ENCODE assay signal across 10 cellular contexts in genomic region chr9:106916491-106917235, GRCh38. TPM values are rescaled to one million over a fixed set of nuclear protein-coding genes. Genes with fewer than 3 reads are reported as not detected.
A peak's percentile ranks its signal among the peaks of the same experiment; 100 is the strongest.
DNase-seq lines count a peak whose midpoint lies in the region; ATAC-seq and FAIRE-seq lines count a peak whose summit lies in the region.
"Had no signal": no experiment of that assay in that cellular context is flagged by ENCODE, and none has a peak within 500 bp of the region (broad histone marks: within the 10 kb centered on the region; RNA-seq: fewer than 3 reads in every experiment).

No MANE protein-coding gene starts in this region.

- H3K4me1 ChIP-seq in small intestine (ENCODE audit: control insufficient read depth in 2 of 2, insufficient read depth in 1 of 2, low read depth in 1 of 2, low read length in 1 of 2): peaks cover 6 to 13% of the 10 kb centered on the region in 2 donors

- H3K4me3 ChIP-seq in small intestine (ENCODE audit: low read depth in 1 of 2, low read length in 2 of 2): no peak overlapping the region

- H3K9me3 ChIP-seq in small intestine (ENCODE audit: control insufficient read depth, low read depth): no peaks in the 10 kb centered on the region

- H3K36me3 Mint-ChIP-seq in activated CD8-positive, alpha-beta memory T cell treated with anti-CD3 and anti-CD28 coated beads, Interleukin-2, amount 10 ng/mL, durations not matched to agents 7 days and 5 days: no peaks in the 10 kb centered on the region

- H3K27me3 ChIP-seq in small intestine (ENCODE audit: control insufficient read depth in 2 of 2, insufficient read depth in 2 of 2, low read length in 2 of 2): no peaks in the 10 kb centered on the region

- no peak overlapping the region for H3K27ac Mint-ChIP-seq in activated CD8-positive, alpha-beta memory T cell treated with anti-CD3 and anti-CD28 coated beads, Interleukin-2, amount 10 ng/mL, durations not matched to agents 7 days and 5 days

- FAIRE-seq in small intestine (lab: Jason Lieb, UNC): no peak

- no peaks in the 10 kb centered on the region for H3K27me3 Mint-ChIP-seq in activated CD8-positive, alpha-beta memory T cell treated with anti-CD3 and anti-CD28 coated beads, Interleukin-2, amount 10 ng/mL, durations not matched to agents 7 days and 5 days

- no peaks in the 10 kb centered on the region for H3K9me3 Mint-ChIP-seq in activated CD8-positive, alpha-beta memory T cell treated with anti-CD3 and anti-CD28 coated beads, Interleukin-2, amount 10 ng/mL, durations not matched to agents 7 days and 5 days (ENCODE audit: low read depth)

- WGBS in small intestine, 3 donors: 16 to 41% (median 32%) methylated on average over 8 of the region's 8 CpGs

- H3K27ac ChIP-seq in small intestine (ENCODE audit: low read depth in 1 of 2, low read length in 1 of 2): peak overlapping the region in 1 of 2 donors; percentile 71

- CTCF ChIA-PET in activated CD8-positive, alpha-beta memory T cell treated with anti-CD3 and anti-CD28 coated beads, Interleukin-2, amount 10 ng/mL, durations not matched to agents 7 days and 5 days (lab: Charles Lee): no interaction called here

- H3K4me1 Mint-ChIP-seq in activated CD8-positive, alpha-beta memory T cell treated with anti-CD3 and anti-CD28 coated beads, Interleukin-2, amount 10 ng/mL, durations not matched to agents 7 days and 5 days: no peaks in the 10 kb centered on the region

- no peak overlapping the region for H3K4me3 Mint-ChIP-seq in activated CD8-positive, alpha-beta memory T cell treated with anti-CD3 and anti-CD28 coated beads, Interleukin-2, amount 10 ng/mL, durations not matched to agents 7 days and 5 days

- no peaks in the 10 kb centered on the region for H3K36me3 ChIP-seq in small intestine (ENCODE audit: control insufficient read depth in 2 of 2, insufficient read depth in 2 of 2, low read length in 2 of 2)

- ATAC-seq in HG02938 (IDR thresholded peaks at IDR 0.05; ENCODE audit: unreplicated experiment): no peak
- no peak for ATAC-seq in activated CD8-positive, alpha-beta memory T cell treated with anti-CD3 and anti-CD28 coated beads, Interleukin-2, amount 10 ng/mL, durations not matched to agents 7 days and 5 days
- ATAC-seq in GM21360 (IDR thresholded peaks at IDR 0.05; ENCODE audit: unreplicated experiment): no peak

- DNase-seq in HS-5 (ENCODE audit: low read depth): peak; percentile 96
- peak; percentile 35 for DNase-seq in amniotic stem cell (lab: John Stamatoyannopoulos, UW)
- peak; percentile 92 for DNase-seq in iris pigment epithelial cell (ENCODE audit: low read depth)
- peak; percentile 92 for DNase-seq in small intestine
- DNase-seq in activated naive CD4-positive, alpha-beta T cell (lab: John Stamatoyannopoulos, UW): no peak
- DNase-seq in activated CD8-positive, alpha-beta memory T cell treated with anti-CD3 and anti-CD28 coated beads, Interleukin-2, amount 10 ng/mL, durations not matched to agents 7 days and 5 days: no peak
- DNase-seq: NCI-H187 treated with DMSO at 0.1 percent for 48 hours; stimulated activated naive CD4-positive, alpha-beta T cell had no signal

RNA-seq across cellular contexts. Expression of gene ZNF462, which starts 53.7 kb away (rescaled TPM):
- 1 to 10 TPM in 2 of 3 donors, under 1 TPM in 1; 0.54 to 4.5 (median 2.0) TPM for polyA plus RNA-seq in small intestine
- total RNA-seq in activated CD8-positive, alpha-beta memory T cell treated with anti-CD3 and anti-CD28 coated beads, Interleukin-2, amount 10 ng/mL, durations not matched to agents 7 days and 5 days: under 1 TPM; 0.18 to 0.26 TPM

Comparison
In these comparisons a context has a peak if more than half of its experiments do, and no peak if none do; other contexts are left out.
1. DNase-seq: peak in HS-5 (single experiment), amniotic stem cell (single experiment), iris pigment epithelial cell (single experiment) and small intestine (single experiment); none in activated naive CD4-positive, alpha-beta T cell (0 of 4) and activated CD8-positive, alpha-beta memory T cell treated with anti-CD3 and anti-CD28 coated beads, Interleukin-2, amount 10 ng/mL, durations not matched to agents 7 days and 5 days (single experiment).